Comparison of ENCODE assay signal across 1 cellular context in the genomic region with DNA sequence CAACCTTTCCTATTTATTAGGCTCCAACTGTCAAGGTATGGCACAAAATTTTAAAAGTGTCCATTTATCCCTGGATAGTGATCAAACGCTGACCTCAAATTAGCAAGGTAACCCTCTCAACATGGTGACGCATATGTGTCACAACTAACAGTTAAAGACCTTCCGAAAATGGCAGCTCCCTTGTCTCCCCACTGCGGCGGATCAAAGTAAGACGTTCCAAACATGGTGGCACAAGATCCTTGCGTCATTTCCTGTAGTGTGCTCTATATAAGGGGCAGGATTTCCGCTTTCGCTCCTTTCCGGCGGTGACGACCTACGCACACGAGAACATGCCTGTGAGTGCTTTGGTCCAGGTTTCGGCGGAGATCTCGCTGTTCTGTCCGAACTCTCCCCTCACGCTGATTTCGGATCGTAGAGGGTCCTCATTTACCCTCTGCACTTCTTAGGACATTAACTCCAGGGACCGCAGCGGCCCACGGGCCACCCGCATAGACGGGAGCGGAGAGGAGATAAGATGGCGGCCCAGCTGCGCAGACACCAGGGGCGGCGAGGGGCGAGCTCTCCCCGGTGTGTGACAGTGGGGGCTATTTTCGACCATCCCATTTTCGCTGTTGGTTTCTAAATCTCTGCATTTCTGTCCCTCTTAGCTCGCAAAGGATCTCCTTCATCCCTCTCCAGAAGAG.
A peak's percentile ranks its signal among the peaks of the same experiment; 100 is the strongest.
TF ChIP-seq lines count a peak whose summit lies in the region.

A gene (plus strand): TSS at position 295 of the 683 bp plus-strand sequence. CDS start 35 bp downstream, at position 330.

TF ChIP-seq in HepG2, 621 proteins besides CTCF, POLR2A, EP300 and RAD21 (continued from another document and continues in another):
- peak; percentile 40; the same call in 1 of the 2 replicates for TF ChIP-seq MEF2D (CRISPR knock-in tag; IDR thresholded peaks at IDR 0.05)
- peak; percentile 74 for TF ChIP-seq ZBTB1 (CRISPR knock-in tag; IDR thresholded peaks at IDR 0.05; ENCODE audit: borderline replicate concordance)
- TF ChIP-seq, protein P1, sequence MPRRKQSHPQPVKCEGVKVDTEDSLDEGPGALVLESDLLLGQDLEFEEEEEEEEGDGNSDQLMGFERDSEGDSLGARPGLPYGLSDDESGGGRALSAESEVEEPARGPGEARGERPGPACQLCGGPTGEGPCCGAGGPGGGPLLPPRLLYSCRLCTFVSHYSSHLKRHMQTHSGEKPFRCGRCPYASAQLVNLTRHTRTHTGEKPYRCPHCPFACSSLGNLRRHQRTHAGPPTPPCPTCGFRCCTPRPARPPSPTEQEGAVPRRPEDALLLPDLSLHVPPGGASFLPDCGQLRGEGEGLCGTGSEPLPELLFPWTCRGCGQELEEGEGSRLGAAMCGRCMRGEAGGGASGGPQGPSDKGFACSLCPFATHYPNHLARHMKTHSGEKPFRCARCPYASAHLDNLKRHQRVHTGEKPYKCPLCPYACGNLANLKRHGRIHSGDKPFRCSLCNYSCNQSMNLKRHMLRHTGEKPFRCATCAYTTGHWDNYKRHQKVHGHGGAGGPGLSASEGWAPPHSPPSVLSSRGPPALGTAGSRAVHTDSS (CRISPR knock-in tag; conservative IDR thresholded peaks at IDR 0.05), result no peak
- TF ChIP-seq SPEN (CRISPR knock-in tag; IDR thresholded peaks at IDR 0.05; ENCODE audit: low read depth), result peak; percentile 91; the same call in 1 of the 2 replicates
- TF ChIP-seq BRD4 (CRISPR knock-in tag; IDR thresholded peaks at IDR 0.05), result peak; percentile 81
- TF ChIP-seq, protein P2, sequence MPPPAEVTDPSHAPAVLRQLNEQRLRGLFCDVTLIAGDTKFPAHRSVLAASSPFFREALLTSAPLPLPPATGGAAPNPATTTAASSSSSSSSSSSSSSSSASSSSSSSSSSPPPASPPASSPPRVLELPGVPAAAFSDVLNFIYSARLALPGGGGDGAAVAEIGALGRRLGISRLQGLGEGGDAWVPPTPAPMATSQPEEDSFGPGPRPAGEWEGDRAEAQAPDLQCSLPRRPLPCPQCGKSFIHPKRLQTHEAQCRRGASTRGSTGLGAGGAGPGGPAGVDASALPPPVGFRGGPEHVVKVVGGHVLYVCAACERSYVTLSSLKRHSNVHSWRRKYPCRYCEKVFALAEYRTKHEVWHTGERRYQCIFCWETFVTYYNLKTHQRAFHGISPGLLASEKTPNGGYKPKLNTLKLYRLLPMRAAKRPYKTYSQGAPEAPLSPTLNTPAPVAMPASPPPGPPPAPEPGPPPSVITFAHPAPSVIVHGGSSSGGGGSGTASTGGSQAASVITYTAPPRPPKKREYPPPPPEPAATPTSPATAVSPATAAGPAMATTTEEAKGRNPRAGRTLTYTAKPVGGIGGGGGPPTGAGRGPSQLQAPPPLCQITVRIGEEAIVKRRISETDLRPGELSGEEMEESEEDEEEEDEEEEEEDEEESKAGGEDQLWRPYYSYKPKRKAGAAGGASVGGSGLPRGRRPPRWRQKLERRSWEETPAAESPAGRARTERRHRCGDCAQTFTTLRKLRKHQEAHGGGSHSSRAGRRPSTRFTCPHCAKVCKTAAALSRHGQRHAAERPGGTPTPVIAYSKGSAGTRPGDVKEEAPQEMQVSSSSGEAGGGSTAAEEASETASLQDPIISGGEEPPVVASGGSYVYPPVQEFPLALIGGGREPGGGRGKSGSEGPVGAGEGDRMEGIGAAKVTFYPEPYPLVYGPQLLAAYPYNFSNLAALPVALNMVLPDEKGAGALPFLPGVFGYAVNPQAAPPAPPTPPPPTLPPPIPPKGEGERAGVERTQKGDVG (CRISPR knock-in tag; IDR thresholded peaks at IDR 0.05; ENCODE audit: borderline replicate concordance), result no peak
- peak; percentile 80 for TF ChIP-seq AGO2 (optimal IDR thresholded peaks at IDR 0.05; ENCODE audit: low read depth, low read length)
- TF ChIP-seq RFX3 (CRISPR knock-in tag; IDR thresholded peaks at IDR 0.05), result peak; percentile 14; the same call in 1 of the 2 replicates
- peak; percentile 29 for TF ChIP-seq ZNF652 (CRISPR knock-in tag; IDR thresholded peaks at IDR 0.05; ENCODE audit: borderline replicate concordance, low read depth)
- TF ChIP-seq ZBTB42 (CRISPR knock-in tag; IDR thresholded peaks at IDR 0.05), result no peak
- TF ChIP-seq SMC3 (IDR thresholded peaks at IDR 0.05; ENCODE audit: low read length), result no peak
- TF ChIP-seq, protein P3, sequence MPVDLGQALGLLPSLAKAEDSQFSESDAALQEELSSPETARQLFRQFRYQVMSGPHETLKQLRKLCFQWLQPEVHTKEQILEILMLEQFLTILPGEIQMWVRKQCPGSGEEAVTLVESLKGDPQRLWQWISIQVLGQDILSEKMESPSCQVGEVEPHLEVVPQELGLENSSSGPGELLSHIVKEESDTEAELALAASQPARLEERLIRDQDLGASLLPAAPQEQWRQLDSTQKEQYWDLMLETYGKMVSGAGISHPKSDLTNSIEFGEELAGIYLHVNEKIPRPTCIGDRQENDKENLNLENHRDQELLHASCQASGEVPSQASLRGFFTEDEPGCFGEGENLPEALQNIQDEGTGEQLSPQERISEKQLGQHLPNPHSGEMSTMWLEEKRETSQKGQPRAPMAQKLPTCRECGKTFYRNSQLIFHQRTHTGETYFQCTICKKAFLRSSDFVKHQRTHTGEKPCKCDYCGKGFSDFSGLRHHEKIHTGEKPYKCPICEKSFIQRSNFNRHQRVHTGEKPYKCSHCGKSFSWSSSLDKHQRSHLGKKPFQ (CRISPR knock-in tag; IDR thresholded peaks at IDR 0.05; ENCODE audit: insufficient replicate concordance), result peak; percentile 17
- TF ChIP-seq ZKSCAN1 (IDR thresholded peaks at IDR 0.05; ENCODE audit: low read length), result no peak
- no peak for TF ChIP-seq TOE1 (CRISPR knock-in tag; IDR thresholded peaks at IDR 0.05)
- TF ChIP-seq SAFB2 (CRISPR knock-in tag; IDR thresholded peaks at IDR 0.05; ENCODE audit: borderline replicate concordance, low read depth), result peak; percentile 89; the same call in 1 of the 2 replicates
- TF ChIP-seq CAMTA2 (CRISPR knock-in tag; IDR thresholded peaks at IDR 0.05; ENCODE audit: borderline replicate concordance), result no peak
- peak; percentile 66; the same call in 1 of the 2 replicates for TF ChIP-seq ZC3H4 (CRISPR knock-in tag; IDR thresholded peaks at IDR 0.05; ENCODE audit: borderline replicate concordance)
- TF ChIP-seq ZNF12 (CRISPR knock-in tag; IDR thresholded peaks at IDR 0.05), result peak; percentile 49; the same call in 1 of the 2 replicates
- no peak for TF ChIP-seq HOXA7 (CRISPR knock-in tag; IDR thresholded peaks at IDR 0.05)
- TF ChIP-seq ZNF124 (CRISPR knock-in tag; IDR thresholded peaks at IDR 0.05), result 0 out of 2 replicates have a peak, but pooled peaks have one; percentile 56
- TF ChIP-seq, protein P4, sequence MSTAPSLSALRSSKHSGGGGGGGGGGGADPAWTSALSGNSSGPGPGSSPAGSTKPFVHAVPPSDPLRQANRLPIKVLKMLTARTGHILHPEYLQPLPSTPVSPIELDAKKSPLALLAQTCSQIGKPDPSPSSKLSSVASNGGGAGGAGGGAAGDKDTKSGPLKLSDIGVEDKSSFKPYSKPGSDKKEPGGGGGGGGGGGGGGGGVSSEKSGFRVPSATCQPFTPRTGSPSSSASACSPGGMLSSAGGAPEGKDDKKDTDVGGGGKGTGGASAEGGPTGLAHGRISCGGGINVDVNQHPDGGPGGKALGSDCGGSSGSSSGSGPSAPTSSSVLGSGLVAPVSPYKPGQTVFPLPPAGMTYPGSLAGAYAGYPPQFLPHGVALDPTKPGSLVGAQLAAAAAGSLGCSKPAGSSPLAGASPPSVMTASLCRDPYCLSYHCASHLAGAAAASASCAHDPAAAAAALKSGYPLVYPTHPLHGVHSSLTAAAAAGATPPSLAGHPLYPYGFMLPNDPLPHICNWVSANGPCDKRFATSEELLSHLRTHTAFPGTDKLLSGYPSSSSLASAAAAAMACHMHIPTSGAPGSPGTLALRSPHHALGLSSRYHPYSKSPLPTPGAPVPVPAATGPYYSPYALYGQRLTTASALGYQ (CRISPR knock-in tag; IDR thresholded peaks at IDR 0.05), result 0 out of 2 replicates have a peak, but pooled peaks have one; percentile 55
- no peak for TF ChIP-seq AGO1 (IDR thresholded peaks at IDR 0.05; ENCODE audit: low read depth, low read length, poor library complexity, severe bottlenecking)
- TF ChIP-seq, protein P5, sequence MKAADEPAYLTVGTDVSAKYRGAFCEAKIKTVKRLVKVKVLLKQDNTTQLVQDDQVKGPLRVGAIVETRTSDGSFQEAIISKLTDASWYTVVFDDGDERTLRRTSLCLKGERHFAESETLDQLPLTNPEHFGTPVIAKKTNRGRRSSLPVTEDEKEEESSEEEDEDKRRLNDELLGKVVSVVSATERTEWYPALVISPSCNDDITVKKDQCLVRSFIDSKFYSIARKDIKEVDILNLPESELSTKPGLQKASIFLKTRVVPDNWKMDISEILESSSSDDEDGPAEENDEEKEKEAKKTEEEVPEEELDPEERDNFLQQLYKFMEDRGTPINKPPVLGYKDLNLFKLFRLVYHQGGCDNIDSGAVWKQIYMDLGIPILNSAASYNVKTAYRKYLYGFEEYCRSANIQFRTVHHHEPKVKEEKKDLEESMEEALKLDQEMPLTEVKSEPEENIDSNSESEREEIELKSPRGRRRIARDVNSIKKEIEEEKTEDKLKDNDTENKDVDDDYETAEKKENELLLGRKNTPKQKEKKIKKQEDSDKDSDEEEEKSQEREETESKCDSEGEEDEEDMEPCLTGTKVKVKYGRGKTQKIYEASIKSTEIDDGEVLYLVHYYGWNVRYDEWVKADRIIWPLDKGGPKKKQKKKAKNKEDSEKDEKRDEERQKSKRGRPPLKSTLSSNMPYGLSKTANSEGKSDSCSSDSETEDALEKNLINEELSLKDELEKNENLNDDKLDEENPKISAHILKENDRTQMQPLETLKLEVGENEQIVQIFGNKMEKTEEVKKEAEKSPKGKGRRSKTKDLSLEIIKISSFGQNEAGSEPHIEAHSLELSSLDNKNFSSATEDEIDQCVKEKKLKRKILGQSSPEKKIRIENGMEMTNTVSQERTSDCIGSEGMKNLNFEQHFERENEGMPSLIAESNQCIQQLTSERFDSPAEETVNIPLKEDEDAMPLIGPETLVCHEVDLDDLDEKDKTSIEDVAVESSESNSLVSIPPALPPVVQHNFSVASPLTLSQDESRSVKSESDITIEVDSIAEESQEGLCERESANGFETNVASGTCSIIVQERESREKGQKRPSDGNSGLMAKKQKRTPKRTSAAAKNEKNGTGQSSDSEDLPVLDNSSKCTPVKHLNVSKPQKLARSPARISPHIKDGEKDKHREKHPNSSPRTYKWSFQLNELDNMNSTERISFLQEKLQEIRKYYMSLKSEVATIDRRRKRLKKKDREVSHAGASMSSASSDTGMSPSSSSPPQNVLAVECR (CRISPR knock-in tag; IDR thresholded peaks at IDR 0.05; ENCODE audit: borderline replicate concordance), result peak; percentile 95
- 0 out of 2 replicates have a peak, but pooled peaks have one; percentile 49 for TF ChIP-seq ZNF616 (CRISPR knock-in tag; IDR thresholded peaks at IDR 0.05; ENCODE audit: low read depth)
- TF ChIP-seq, protein P6, sequence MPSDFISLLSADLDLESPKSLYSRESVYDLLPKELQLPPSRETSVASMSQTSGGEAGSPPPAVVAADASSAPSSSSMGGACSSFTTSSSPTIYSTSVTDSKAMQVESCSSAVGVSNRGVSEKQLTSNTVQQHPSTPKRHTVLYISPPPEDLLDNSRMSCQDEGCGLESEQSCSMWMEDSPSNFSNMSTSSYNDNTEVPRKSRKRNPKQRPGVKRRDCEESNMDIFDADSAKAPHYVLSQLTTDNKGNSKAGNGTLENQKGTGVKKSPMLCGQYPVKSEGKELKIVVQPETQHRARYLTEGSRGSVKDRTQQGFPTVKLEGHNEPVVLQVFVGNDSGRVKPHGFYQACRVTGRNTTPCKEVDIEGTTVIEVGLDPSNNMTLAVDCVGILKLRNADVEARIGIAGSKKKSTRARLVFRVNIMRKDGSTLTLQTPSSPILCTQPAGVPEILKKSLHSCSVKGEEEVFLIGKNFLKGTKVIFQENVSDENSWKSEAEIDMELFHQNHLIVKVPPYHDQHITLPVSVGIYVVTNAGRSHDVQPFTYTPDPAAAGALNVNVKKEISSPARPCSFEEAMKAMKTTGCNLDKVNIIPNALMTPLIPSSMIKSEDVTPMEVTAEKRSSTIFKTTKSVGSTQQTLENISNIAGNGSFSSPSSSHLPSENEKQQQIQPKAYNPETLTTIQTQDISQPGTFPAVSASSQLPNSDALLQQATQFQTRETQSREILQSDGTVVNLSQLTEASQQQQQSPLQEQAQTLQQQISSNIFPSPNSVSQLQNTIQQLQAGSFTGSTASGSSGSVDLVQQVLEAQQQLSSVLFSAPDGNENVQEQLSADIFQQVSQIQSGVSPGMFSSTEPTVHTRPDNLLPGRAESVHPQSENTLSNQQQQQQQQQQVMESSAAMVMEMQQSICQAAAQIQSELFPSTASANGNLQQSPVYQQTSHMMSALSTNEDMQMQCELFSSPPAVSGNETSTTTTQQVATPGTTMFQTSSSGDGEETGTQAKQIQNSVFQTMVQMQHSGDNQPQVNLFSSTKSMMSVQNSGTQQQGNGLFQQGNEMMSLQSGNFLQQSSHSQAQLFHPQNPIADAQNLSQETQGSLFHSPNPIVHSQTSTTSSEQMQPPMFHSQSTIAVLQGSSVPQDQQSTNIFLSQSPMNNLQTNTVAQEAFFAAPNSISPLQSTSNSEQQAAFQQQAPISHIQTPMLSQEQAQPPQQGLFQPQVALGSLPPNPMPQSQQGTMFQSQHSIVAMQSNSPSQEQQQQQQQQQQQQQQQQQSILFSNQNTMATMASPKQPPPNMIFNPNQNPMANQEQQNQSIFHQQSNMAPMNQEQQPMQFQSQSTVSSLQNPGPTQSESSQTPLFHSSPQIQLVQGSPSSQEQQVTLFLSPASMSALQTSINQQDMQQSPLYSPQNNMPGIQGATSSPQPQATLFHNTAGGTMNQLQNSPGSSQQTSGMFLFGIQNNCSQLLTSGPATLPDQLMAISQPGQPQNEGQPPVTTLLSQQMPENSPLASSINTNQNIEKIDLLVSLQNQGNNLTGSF (CRISPR knock-in tag; IDR thresholded peaks at IDR 0.05), result peak; percentile 59; the same call in 1 of the 2 replicates
- peak; percentile 70 for TF ChIP-seq SOX5 (CRISPR knock-in tag; IDR thresholded peaks at IDR 0.05; ENCODE audit: borderline replicate concordance)
- TF ChIP-seq ZNF326 (CRISPR knock-in tag; IDR thresholded peaks at IDR 0.05; ENCODE audit: borderline replicate concordance), result no peak
- no peak for TF ChIP-seq ZNF343 (CRISPR knock-in tag; IDR thresholded peaks at IDR 0.05)
- TF ChIP-seq, protein P7, sequence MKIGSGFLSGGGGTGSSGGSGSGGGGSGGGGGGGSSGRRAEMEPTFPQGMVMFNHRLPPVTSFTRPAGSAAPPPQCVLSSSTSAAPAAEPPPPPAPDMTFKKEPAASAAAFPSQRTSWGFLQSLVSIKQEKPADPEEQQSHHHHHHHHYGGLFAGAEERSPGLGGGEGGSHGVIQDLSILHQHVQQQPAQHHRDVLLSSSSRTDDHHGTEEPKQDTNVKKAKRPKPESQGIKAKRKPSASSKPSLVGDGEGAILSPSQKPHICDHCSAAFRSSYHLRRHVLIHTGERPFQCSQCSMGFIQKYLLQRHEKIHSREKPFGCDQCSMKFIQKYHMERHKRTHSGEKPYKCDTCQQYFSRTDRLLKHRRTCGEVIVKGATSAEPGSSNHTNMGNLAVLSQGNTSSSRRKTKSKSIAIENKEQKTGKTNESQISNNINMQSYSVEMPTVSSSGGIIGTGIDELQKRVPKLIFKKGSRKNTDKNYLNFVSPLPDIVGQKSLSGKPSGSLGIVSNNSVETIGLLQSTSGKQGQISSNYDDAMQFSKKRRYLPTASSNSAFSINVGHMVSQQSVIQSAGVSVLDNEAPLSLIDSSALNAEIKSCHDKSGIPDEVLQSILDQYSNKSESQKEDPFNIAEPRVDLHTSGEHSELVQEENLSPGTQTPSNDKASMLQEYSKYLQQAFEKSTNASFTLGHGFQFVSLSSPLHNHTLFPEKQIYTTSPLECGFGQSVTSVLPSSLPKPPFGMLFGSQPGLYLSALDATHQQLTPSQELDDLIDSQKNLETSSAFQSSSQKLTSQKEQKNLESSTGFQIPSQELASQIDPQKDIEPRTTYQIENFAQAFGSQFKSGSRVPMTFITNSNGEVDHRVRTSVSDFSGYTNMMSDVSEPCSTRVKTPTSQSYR (CRISPR knock-in tag; IDR thresholded peaks at IDR 0.05; ENCODE audit: borderline replicate concordance), result 0 out of 2 replicates have a peak, but pooled peaks have one; percentile 46
- 0 out of 2 replicates have a peak, but pooled peaks have one; percentile 29 for TF ChIP-seq ZBTB7B (CRISPR knock-in tag; IDR thresholded peaks at IDR 0.05)
